Comparison of ENCODE assay signal across 33 cellular contexts in the genomic region with DNA sequence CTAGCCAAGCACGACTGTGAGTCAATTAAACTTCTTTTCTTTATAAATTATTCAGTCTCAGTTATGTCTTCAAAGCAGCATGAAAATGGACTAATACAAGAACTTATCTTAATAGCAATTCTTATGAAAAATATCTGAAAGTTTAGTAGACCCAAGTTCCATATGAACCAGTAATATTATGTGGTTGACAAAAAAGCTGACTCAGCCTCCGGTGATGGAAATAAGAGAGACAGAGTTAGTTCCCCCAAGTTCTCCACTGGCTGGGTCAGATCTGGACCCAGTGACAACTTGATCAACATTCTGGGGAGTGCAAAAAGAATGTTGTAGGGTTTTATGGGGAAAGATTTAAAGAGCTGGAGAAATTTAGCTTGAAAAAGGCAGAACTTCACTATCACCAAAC.
"Had no signal": no experiment of that assay in that cellular context is flagged by ENCODE, and none has a peak within 500 bp of the region (broad histone marks: within the 10 kb centered on the region; RNA-seq: fewer than 3 reads in every experiment).

No MANE protein-coding gene starts in this region.

- H3K27me3 ChIP-seq: adrenal gland, body of pancreas, brain microvascular endothelial cell, breast epithelium had no signal

- ATAC-seq: activated CD8-positive, alpha-beta T cell treated with anti-CD3 and anti-CD28 coated beads for 36 hours; activated naive CD4-positive, alpha-beta T cell treated with anti-CD3 and anti-CD28 coated beads, Interleukin-2, amount 50 U/mL, for 72 hours; activated T-cell treated with anti-CD3 and anti-CD28 coated beads, Interleukin-2, amount 50 U/mL, for 4 hours; activated T-cell treated with anti-CD3 and anti-CD28 coated beads, Interleukin-2, amount 50 U/mL, for 72 hours; activated T-helper 17 cell treated with anti-CD3 and anti-CD28 coated beads, Interleukin-2, amount 50 U/mL, for 72 hours; body of pancreas had no signal

- H3K36me3 ChIP-seq: adrenal gland, brain microvascular endothelial cell, breast epithelium had no signal

- H3K4me3 ChIP-seq: adrenal gland, body of pancreas, breast epithelium had no signal

- DNase-seq: activated B cell treated with CpG ODN at 0.5 μM for 24 hours; activated CD4-positive, alpha-beta memory T cell treated with anti-CD3 and anti-CD28 coated beads for 36 hours; activated CD4-positive, alpha-beta T cell treated with anti-CD3 and anti-CD28 coated beads for 4 hours; activated CD4-positive, alpha-beta T cell treated with anti-CD3 and anti-CD28 coated beads, Interleukin-2, amount 10 ng/mL, durations not matched to agents 24 days and 14 days; activated CD4-positive, alpha-beta T cell treated with anti-CD3 and anti-CD28 coated beads, Interleukin-2, amount 50 U/mL, for 1 hour; activated CD4-positive, alpha-beta T cell treated with anti-CD3 and anti-CD28 coated beads, Interleukin-2, amount 50 U/mL, for 4 hours; activated CD4-positive, CD25-positive, alpha-beta regulatory T cell treated with anti-CD3 and anti-CD28 coated beads, Interleukin-2, amount 50 U/mL, for 72 hours; activated CD8-positive, alpha-beta memory T cell treated with anti-CD3 and anti-CD28 coated beads, Interleukin-2, amount 50 U/mL, for 4 hours; activated CD8-positive, alpha-beta T cell treated with anti-CD3 and anti-CD28 coated beads for 36 hours; activated effector memory CD4-positive, alpha-beta T cell treated with anti-CD3 and anti-CD28 coated beads, Interleukin-2, amount 50 U/mL, for 16 hours; activated gamma-delta T cell treated with Interleukin-2 at 50 U/mL for 16 hours; activated naive CD4-positive, alpha-beta T cell; activated naive CD4-positive, alpha-beta T cell treated with anti-CD3 and anti-CD28 coated beads for 36 hours; activated naive CD4-positive, alpha-beta T cell treated with anti-CD3 and anti-CD28 coated beads, Interleukin-2, amount 50 U/mL, for 16 hours; activated naive CD8-positive, alpha-beta T cell treated with anti-CD3 and anti-CD28 coated beads for 36 hours; activated T-cell treated with anti-CD3 and anti-CD28 coated beads for 4 hours; activated T-cell treated with anti-CD3 and anti-CD28 coated beads, Interleukin-2, amount 50 U/mL, for 1 hour; activated T-cell treated with anti-CD3 and anti-CD28 coated beads, Interleukin-2, amount 50 U/mL, for 4 hours; activated T-cell treated with anti-CD3 and anti-CD28 coated beads, Interleukin-2, amount 50 U/mL, for 72 hours; adrenal gland; amniotic stem cell; aorta; body of pancreas; brain microvascular endothelial cell; central memory CD4-positive, alpha-beta T cell; T-helper 2 cell; T-helper 9 cell had no signal

- H3K9me3 ChIP-seq: adrenal gland, body of pancreas, breast epithelium had no signal

- H3K27ac ChIP-seq: adrenal gland, body of pancreas, brain microvascular endothelial cell, breast epithelium, VCaP had no signal

- H3K4me1 ChIP-seq: adrenal gland, breast epithelium had no signal

- FAIRE-seq: astrocyte, TTC549 had no signal
